1 cellular context compared by ENCODE assay signal in the genomic region with DNA sequence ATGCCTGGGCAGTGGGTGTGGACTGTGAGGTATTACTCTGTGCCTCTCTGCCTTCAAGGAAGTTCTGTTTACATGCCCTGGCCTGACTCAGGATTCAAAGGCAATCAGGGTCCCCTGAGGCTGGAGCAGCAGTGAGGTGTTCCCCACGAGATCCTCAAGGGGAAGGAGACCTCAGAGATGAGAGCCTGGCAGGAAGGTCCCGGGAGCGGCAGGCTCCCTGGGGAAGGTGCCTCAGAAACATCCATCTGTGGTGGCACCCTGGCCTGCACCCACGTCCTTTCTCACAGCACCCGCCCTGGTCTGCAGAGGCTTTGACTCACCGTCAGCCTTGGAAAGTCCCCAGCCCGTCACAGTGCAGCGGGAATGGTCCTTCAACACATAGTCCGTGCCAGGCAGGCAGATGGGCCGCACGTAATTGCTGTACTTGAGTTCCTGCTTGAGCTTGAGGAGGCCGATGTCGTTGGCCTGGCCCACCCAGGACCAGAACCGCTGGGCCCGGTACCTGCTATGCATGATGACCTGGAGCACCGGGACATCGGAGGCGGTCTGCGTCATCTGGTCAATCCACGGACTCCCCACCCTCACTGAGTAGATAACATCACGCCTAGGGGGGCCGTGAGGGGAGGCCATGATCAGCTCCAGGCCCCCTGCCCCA.
A peak's percentile ranks its signal among the peaks of the same experiment; 100 is the strongest.
TF ChIP-seq lines count a peak whose summit lies in the region.

No MANE protein-coding gene starts in this region.

TF ChIP-seq in GM12878, 131 proteins besides CTCF, POLR2A, EP300 and RAD21 (continued from another document):
- TF ChIP-seq, protein P1, sequence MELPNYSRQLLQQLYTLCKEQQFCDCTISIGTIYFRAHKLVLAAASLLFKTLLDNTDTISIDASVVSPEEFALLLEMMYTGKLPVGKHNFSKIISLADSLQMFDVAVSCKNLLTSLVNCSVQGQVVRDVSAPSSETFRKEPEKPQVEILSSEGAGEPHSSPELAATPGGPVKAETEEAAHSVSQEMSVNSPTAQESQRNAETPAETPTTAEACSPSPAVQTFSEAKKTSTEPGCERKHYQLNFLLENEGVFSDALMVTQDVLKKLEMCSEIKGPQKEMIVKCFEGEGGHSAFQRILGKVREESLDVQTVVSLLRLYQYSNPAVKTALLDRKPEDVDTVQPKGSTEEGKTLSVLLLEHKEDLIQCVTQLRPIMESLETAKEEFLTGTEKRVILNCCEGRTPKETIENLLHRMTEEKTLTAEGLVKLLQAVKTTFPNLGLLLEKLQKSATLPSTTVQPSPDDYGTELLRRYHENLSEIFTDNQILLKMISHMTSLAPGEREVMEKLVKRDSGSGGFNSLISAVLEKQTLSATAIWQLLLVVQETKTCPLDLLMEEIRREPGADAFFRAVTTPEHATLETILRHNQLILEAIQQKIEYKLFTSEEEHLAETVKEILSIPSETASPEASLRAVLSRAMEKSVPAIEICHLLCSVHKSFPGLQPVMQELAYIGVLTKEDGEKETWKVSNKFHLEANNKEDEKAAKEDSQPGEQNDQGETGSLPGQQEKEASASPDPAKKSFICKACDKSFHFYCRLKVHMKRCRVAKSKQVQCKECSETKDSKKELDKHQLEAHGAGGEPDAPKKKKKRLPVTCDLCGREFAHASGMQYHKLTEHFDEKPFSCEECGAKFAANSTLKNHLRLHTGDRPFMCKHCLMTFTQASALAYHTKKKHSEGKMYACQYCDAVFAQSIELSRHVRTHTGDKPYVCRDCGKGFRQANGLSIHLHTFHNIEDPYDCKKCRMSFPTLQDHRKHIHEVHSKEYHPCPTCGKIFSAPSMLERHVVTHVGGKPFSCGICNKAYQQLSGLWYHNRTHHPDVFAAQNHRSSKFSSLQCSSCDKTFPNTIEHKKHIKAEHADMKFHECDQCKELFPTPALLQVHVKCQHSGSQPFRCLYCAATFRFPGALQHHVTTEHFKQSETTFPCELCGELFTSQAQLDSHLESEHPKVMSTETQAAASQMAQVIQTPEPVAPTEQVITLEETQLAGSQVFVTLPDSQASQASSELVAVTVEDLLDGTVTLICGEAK (IDR thresholded peaks at IDR 0.05; ENCODE audit: borderline replicate concordance), result no peak
- TF ChIP-seq ZBED1 (IDR thresholded peaks at IDR 0.05; ENCODE audit: borderline replicate concordance) (no peak), EZH2 (IDR thresholded peaks at IDR 0.05; ENCODE audit: borderline replicate concordance, control insufficient read depth, low read depth, low read length) (no peak), CBX3 (IDR thresholded peaks at IDR 0.05; ENCODE audit: borderline replicate concordance, low read depth) (no peak), HCFC1 (IDR thresholded peaks at IDR 0.05; ENCODE audit: low read length) (no peak), ZNF687 (IDR thresholded peaks at IDR 0.05) (peak; percentile 95), FOXM1 (IDR thresholded peaks at IDR 0.05; ENCODE audit: low read depth, low read length) (no peak), ASH2L (IDR thresholded peaks at IDR 0.05; ENCODE audit: borderline replicate concordance, low read depth) (no peak), ATF7 (IDR thresholded peaks at IDR 0.05; ENCODE audit: low read depth) (no peak; the same call in 1 of the 2 replicates), TARDBP (IDR thresholded peaks at IDR 0.05; ENCODE audit: borderline replicate concordance) (no peak), MAX (IDR thresholded peaks at IDR 0.05; ENCODE audit: low read depth, low read length) (no peak), RBBP5 (conservative IDR thresholded peaks at IDR 0.05) (no peak), SMAD5 (IDR thresholded peaks at IDR 0.05; ENCODE audit: low read depth) (no peak), IRF4 (IDR thresholded peaks at IDR 0.05; ENCODE audit: low read depth, low read length) (0 out of 2 replicates have a peak, but pooled peaks have one; percentile 8), SREBF1 (IDR thresholded peaks at IDR 0.05; ENCODE audit: low read length) (no peak), EGR1 (IDR thresholded peaks at IDR 0.05; ENCODE audit: borderline replicate concordance in 1 of 2, low read depth in 2 of 2, low read length in 2 of 2) (no peak), ZNF592 (IDR thresholded peaks at IDR 0.05) (0 out of 2 replicates have a peak, but pooled peaks have one; percentile 23), MEF2B (IDR thresholded peaks at IDR 0.05; ENCODE audit: partially characterized antibody, poor library complexity, severe bottlenecking) (peak; percentile 95), ZNF217 (IDR thresholded peaks at IDR 0.05) (no peak), NBN (IDR thresholded peaks at IDR 0.05) (0 out of 2 replicates have a peak, but pooled peaks have one; percentile 39), IKZF2 (IDR thresholded peaks at IDR 0.05) (peak; percentile 67 to 77; a peak in 3 of 4 replicates), CREB1 (IDR thresholded peaks at IDR 0.05; ENCODE audit: low read depth) (0 out of 2 replicates have a peak, but pooled peaks have one; percentile 40), GATAD2B (conservative IDR thresholded peaks at IDR 0.05; ENCODE audit: low read depth) (peak; percentile 84), TCF3 (IDR thresholded peaks at IDR 0.05; ENCODE audit: borderline replicate concordance, insufficient read depth, low read depth, low read length) (0 out of 2 replicates have a peak, but pooled peaks have one; percentile 32), SRF (IDR thresholded peaks at IDR 0.05; ENCODE audit: low read depth in 2 of 2, low read length in 2 of 2) (no peak), SP1 (IDR thresholded peaks at IDR 0.05; ENCODE audit: low read depth, low read length) (peak; percentile 35), RELA (IDR thresholded peaks at IDR 0.05; ENCODE audit: borderline replicate concordance, partially characterized antibody) (peak; percentile 90), USF1 (IDR thresholded peaks at IDR 0.05; ENCODE audit: borderline replicate concordance, extremely low read length, insufficient read depth, low read depth, low read length) (no peak), ZZZ3 (IDR thresholded peaks at IDR 0.05; ENCODE audit: control insufficient read depth, insufficient read length, low read depth) (no peak), TCF12 (IDR thresholded peaks at IDR 0.05; ENCODE audit: low read depth, low read length) (0 out of 2 replicates have a peak, but pooled peaks have one; percentile 40), ZNF622 (IDR thresholded peaks at IDR 0.05) (no peak), MXI1 (IDR thresholded peaks at IDR 0.05; ENCODE audit: low read depth, low read length) (no peak), ZSCAN29 (IDR thresholded peaks at IDR 0.05) (no peak), IKZF1 (conservative IDR thresholded peaks at IDR 0.05) (peak; percentile 95)
- TF ChIP-seq, protein P2, sequence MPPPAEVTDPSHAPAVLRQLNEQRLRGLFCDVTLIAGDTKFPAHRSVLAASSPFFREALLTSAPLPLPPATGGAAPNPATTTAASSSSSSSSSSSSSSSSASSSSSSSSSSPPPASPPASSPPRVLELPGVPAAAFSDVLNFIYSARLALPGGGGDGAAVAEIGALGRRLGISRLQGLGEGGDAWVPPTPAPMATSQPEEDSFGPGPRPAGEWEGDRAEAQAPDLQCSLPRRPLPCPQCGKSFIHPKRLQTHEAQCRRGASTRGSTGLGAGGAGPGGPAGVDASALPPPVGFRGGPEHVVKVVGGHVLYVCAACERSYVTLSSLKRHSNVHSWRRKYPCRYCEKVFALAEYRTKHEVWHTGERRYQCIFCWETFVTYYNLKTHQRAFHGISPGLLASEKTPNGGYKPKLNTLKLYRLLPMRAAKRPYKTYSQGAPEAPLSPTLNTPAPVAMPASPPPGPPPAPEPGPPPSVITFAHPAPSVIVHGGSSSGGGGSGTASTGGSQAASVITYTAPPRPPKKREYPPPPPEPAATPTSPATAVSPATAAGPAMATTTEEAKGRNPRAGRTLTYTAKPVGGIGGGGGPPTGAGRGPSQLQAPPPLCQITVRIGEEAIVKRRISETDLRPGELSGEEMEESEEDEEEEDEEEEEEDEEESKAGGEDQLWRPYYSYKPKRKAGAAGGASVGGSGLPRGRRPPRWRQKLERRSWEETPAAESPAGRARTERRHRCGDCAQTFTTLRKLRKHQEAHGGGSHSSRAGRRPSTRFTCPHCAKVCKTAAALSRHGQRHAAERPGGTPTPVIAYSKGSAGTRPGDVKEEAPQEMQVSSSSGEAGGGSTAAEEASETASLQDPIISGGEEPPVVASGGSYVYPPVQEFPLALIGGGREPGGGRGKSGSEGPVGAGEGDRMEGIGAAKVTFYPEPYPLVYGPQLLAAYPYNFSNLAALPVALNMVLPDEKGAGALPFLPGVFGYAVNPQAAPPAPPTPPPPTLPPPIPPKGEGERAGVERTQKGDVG (CRISPR knock-in tag; IDR thresholded peaks at IDR 0.05), result no peak
- TF ChIP-seq, protein P3, sequence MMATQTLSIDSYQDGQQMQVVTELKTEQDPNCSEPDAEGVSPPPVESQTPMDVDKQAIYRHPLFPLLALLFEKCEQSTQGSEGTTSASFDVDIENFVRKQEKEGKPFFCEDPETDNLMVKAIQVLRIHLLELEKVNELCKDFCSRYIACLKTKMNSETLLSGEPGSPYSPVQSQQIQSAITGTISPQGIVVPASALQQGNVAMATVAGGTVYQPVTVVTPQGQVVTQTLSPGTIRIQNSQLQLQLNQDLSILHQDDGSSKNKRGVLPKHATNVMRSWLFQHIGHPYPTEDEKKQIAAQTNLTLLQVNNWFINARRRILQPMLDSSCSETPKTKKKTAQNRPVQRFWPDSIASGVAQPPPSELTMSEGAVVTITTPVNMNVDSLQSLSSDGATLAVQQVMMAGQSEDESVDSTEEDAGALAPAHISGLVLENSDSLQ (IDR thresholded peaks at IDR 0.05), result no peak
